In genomic region chr1:113812661-113813135, GRCh38 we compare ENCODE assay signal across 8 cellular contexts.
DNase-seq lines count a peak whose midpoint lies in the region; ATAC-seq and TF ChIP-seq lines count a peak whose summit lies in the region.

No MANE protein-coding gene starts in this region.

- CTCF ChIA-PET in HEK293T (lab: Yijun Ruan, JAX) = interaction anchor here (1.5 kb wide), 1 partner anchor 23 kb away, joined by 3 read pairs; no protein-coding TSS in a partner anchor

- peaks cover 26% of the 10 kb centered on the region for H3K4me1 ChIP-seq in adipocyte (ENCODE audit: control insufficient read depth, insufficient read depth, low read length)

- ATAC-seq in stimulated activated naive CD8-positive, alpha-beta T cell treated with anti-CD3 and anti-CD28 coated beads, Interleukin-15, amount 100 ng/mL, for 72 hours = no peak
- no peak for ATAC-seq in GM18519 (IDR thresholded peaks at IDR 0.05; ENCODE audit: low FRiP score, unreplicated experiment)
- ATAC-seq in GM21576 (IDR thresholded peaks at IDR 0.05; ENCODE audit: unreplicated experiment) = no peak

- no peaks in the 10 kb centered on the region for H3K27me3 ChIP-seq in adipocyte (replicated peaks; ENCODE audit: control insufficient read depth, insufficient read depth, low read length)

- H3K4me1 Mint-ChIP-seq in stimulated activated naive CD8-positive, alpha-beta T cell treated with anti-CD3 and anti-CD28 coated beads, Interleukin-15, amount 100 ng/mL, for 72 hours = peaks cover 33% of the 10 kb centered on the region

- H3K27me3 Mint-ChIP-seq in stimulated activated naive CD8-positive, alpha-beta T cell treated with anti-CD3 and anti-CD28 coated beads, Interleukin-15, amount 100 ng/mL, for 72 hours = no peaks in the 10 kb centered on the region

- H3K4me3 Mint-ChIP-seq in stimulated activated naive CD8-positive, alpha-beta T cell treated with anti-CD3 and anti-CD28 coated beads, Interleukin-15, amount 100 ng/mL, for 72 hours = peak overlapping the region; percentile 89 to 98

- peak overlapping the region; percentile 94 to 98 for H3K27ac Mint-ChIP-seq in stimulated activated naive CD8-positive, alpha-beta T cell treated with anti-CD3 and anti-CD28 coated beads, Interleukin-15, amount 100 ng/mL, for 72 hours

- H3K4me3 ChIP-seq in adipocyte (ENCODE audit: low read length) = peak overlapping the region; percentile 91

- POLR2A ChIA-PET in HEK293T (lab: Yijun Ruan, JAX) = interaction anchor here (0.6 to 2.6 kb wide), 11 partner anchors 9 to 666 kb away, joined by 3 to 31 read pairs (median 7); partner anchors contain the start of genes AP4B1, HIPK1 and PHTF1

- no peaks in the 10 kb centered on the region for H3K9me3 ChIP-seq in adipocyte (ENCODE audit: control insufficient read depth, low read length)

- peak overlapping the region; percentile 94 for H3K9ac ChIP-seq in adipocyte (ENCODE audit: low read length)

- H3K36me3 ChIP-seq in adipocyte (ENCODE audit: control insufficient read depth, insufficient read depth, low read length, severe bottlenecking) = no peaks in the 10 kb centered on the region

- no peaks in the 10 kb centered on the region for H3K9me3 Mint-ChIP-seq in stimulated activated naive CD8-positive, alpha-beta T cell treated with anti-CD3 and anti-CD28 coated beads, Interleukin-15, amount 100 ng/mL, for 72 hours

- DNase-seq in AG08396 (ENCODE audit: low spot score) (peak; percentile 10), HEK293T (ENCODE audit: extremely low spot score) (peak; percentile 35), adipocyte (ENCODE audit: low read depth) (no peak), iPS-NIHi7 (ENCODE audit: extremely low spot score) (peak; percentile 40), NCI-H524 (lab: John Stamatoyannopoulos, UW) (no peak)
- DNase-seq in stimulated activated naive CD8-positive, alpha-beta T cell treated with anti-CD3 and anti-CD28 coated beads, Interleukin-15, amount 100 ng/mL, for 72 hours = no peak

TF ChIP-seq in HEK293T, 16 proteins besides CTCF, POLR2A, EP300 and RAD21:
- no peak for TF ChIP-seq NFRKB (IDR thresholded peaks at IDR 0.05)
- TF ChIP-seq HDGF (IDR thresholded peaks at IDR 0.05; ENCODE audit: borderline replicate concordance) = no peak
- no peak for TF ChIP-seq SP1 (IDR thresholded peaks at IDR 0.05)
- TF ChIP-seq FOXK2 (IDR thresholded peaks at IDR 0.05) = no peak
- peak; percentile 44; the same call in 1 of the 2 replicates for TF ChIP-seq L3MBTL2 (conservative IDR thresholded peaks at IDR 0.05)
- no peak for TF ChIP-seq ZNF384 (IDR thresholded peaks at IDR 0.05)
- TF ChIP-seq ELF4 (IDR thresholded peaks at IDR 0.05) = no peak
- no peak for TF ChIP-seq SUZ12 (IDR thresholded peaks at IDR 0.05)
- TF ChIP-seq CTBP1 (IDR thresholded peaks at IDR 0.05; ENCODE audit: borderline replicate concordance) = no peak

Comparison
In these comparisons a context has a peak if more than half of its experiments do, and no peak if none do; other contexts are left out.
1. DNase-seq: peak in AG08396 (single experiment), HEK293T (single experiment) and iPS-NIHi7 (single experiment); none in adipocyte (single experiment), stimulated activated naive CD8-positive, alpha-beta T cell treated with anti-CD3 and anti-CD28 coated beads, Interleukin-15, amount 100 ng/mL, for 72 hours (0 of 2) and NCI-H524 (0 of 2).